In genomic region chr11:119352857-119353260, GRCh38 we compare ENCODE assay signal across 6 cellular contexts. TPM values are rescaled to one million over a fixed set of nuclear protein-coding genes. Genes with fewer than 3 reads are reported as not detected.
DNase-seq lines count a peak whose midpoint lies in the region; TF ChIP-seq lines count a peak whose summit lies in the region.

No MANE protein-coding gene starts in this region.

- no peaks in the 10 kb centered on the region for H3K27me3 ChIP-seq in parathyroid adenoma (ENCODE audit: control insufficient read depth, insufficient read depth, low read length)

- no peaks in the 10 kb centered on the region for H3K9me3 ChIP-seq in parathyroid adenoma (ENCODE audit: control insufficient read depth, low read length)

- peaks cover 37% of the 10 kb centered on the region for H3K27me3 Mint-ChIP-seq in activated CD4-positive, alpha-beta T cell treated with anti-CD3 and anti-CD28 coated beads, Interleukin-2, amount 10 ng/mL, durations not matched to agents 7 days and 5 days

- H2AFZ ChIP-seq in parathyroid adenoma: peak overlapping the region; percentile 33

- H3K9ac ChIP-seq in parathyroid adenoma: no peak overlapping the region

- no peaks in the 10 kb centered on the region for H3K9me3 Mint-ChIP-seq in activated CD4-positive, alpha-beta T cell treated with anti-CD3 and anti-CD28 coated beads, Interleukin-2, amount 10 ng/mL, durations not matched to agents 7 days and 5 days

- H3K79me2 ChIP-seq in parathyroid adenoma: no peaks in the 10 kb centered on the region

- H3K36me3 Mint-ChIP-seq in activated CD4-positive, alpha-beta T cell treated with anti-CD3 and anti-CD28 coated beads, Interleukin-2, amount 10 ng/mL, durations not matched to agents 7 days and 5 days (ENCODE audit: low read depth): no peaks in the 10 kb centered on the region

- CTCF ChIA-PET in activated CD4-positive, alpha-beta T cell treated with anti-CD3 and anti-CD28 coated beads, Interleukin-2, amount 10 ng/mL, durations not matched to agents 7 days and 5 days (lab: Charles Lee): interaction anchor here (1.2 to 1.5 kb wide), 2 partner anchors 15 to 121 kb away, joined by 4 to 6 read pairs; no protein-coding TSS in a partner anchor

- no peak overlapping the region for H3K4me3 ChIP-seq in parathyroid adenoma (ENCODE audit: low read depth, low read length)

- H3K4me3 Mint-ChIP-seq in activated CD4-positive, alpha-beta T cell treated with anti-CD3 and anti-CD28 coated beads, Interleukin-2, amount 10 ng/mL, durations not matched to agents 7 days and 5 days: no peak overlapping the region

- no peak overlapping the region for H3K4me2 ChIP-seq in parathyroid adenoma (ENCODE audit: low read length)

- TF ChIP-seq CTCF in parathyroid adenoma (IDR thresholded peaks at IDR 0.05): no peak

- H3K4me1 Mint-ChIP-seq in activated CD4-positive, alpha-beta T cell treated with anti-CD3 and anti-CD28 coated beads, Interleukin-2, amount 10 ng/mL, durations not matched to agents 7 days and 5 days: peaks cover 19% of the 10 kb centered on the region

- H3K4me1 ChIP-seq in parathyroid adenoma: no peaks in the 10 kb centered on the region

- POLR2A ChIA-PET in activated CD4-positive, alpha-beta T cell treated with anti-CD3 and anti-CD28 coated beads, Interleukin-2, amount 10 ng/mL, durations not matched to agents 7 days and 5 days (lab: Charles Lee): no interaction called here

- no peak overlapping the region for H3K27ac ChIP-seq in parathyroid adenoma

- peak; percentile 65 for DNase-seq in NCI-H1436 treated with DMSO at 0.1 percent for 48 hours (lab: John Stamatoyannopoulos, UW)
- peak; percentile 90 for DNase-seq in dermis blood vessel endothelial cell
- DNase-seq in activated CD4-positive, alpha-beta T cell treated with anti-CD3 and anti-CD28 coated beads, Interleukin-2, amount 10 ng/mL, durations not matched to agents 7 days and 5 days: no peak
- DNase-seq in activated CD8-positive, alpha-beta memory T cell treated with anti-CD3 and anti-CD28 coated beads, Interleukin-2, amount 50 U/mL, for 48 hours: no peak
- no peak for DNase-seq in stimulated activated CD4-positive, alpha-beta T cell treated with anti-CD3 and anti-CD28 coated beads, Interleukin-4, amount 100 ng/mL, for 4 hours

- no peak overlapping the region for H3K27ac Mint-ChIP-seq in activated CD4-positive, alpha-beta T cell treated with anti-CD3 and anti-CD28 coated beads, Interleukin-2, amount 10 ng/mL, durations not matched to agents 7 days and 5 days

- H3K36me3 ChIP-seq in parathyroid adenoma (ENCODE audit: control insufficient read depth, insufficient read depth, low read length): no peaks in the 10 kb centered on the region

RNA-seq across cellular contexts. Expression of gene MFRP, which starts 6.4 kb away (rescaled TPM):
- total RNA-seq in dermis blood vessel endothelial cell: not detected in 2 replicates
- total RNA-seq in activated CD4-positive, alpha-beta T cell treated with anti-CD3 and anti-CD28 coated beads, Interleukin-2, amount 10 ng/mL, durations not matched to agents 7 days and 5 days: not detected

RNA-seq across cellular contexts. Expression of gene C1QTNF5, which starts 12.2 kb away (rescaled TPM):
- 60.2 and 127 TPM in 2 replicates for total RNA-seq in dermis blood vessel endothelial cell
- total RNA-seq in activated CD4-positive, alpha-beta T cell treated with anti-CD3 and anti-CD28 coated beads, Interleukin-2, amount 10 ng/mL, durations not matched to agents 7 days and 5 days: not detected

RNA-seq across cellular contexts. Expression of gene RNF26, which starts 18.5 kb away (rescaled TPM):
- 3.2 and 16.8 TPM in 2 replicates for total RNA-seq in dermis blood vessel endothelial cell
- total RNA-seq in activated CD4-positive, alpha-beta T cell treated with anti-CD3 and anti-CD28 coated beads, Interleukin-2, amount 10 ng/mL, durations not matched to agents 7 days and 5 days: 10 to 100 TPM; 38.3 to 38.8 TPM

RNA-seq across cellular contexts. Expression of gene USP2, which starts 28.6 kb away (rescaled TPM):
- 0.33 and 1.2 TPM in 2 replicates for total RNA-seq in dermis blood vessel endothelial cell
- total RNA-seq in activated CD4-positive, alpha-beta T cell treated with anti-CD3 and anti-CD28 coated beads, Interleukin-2, amount 10 ng/mL, durations not matched to agents 7 days and 5 days: under 1 TPM; 0.17 to 0.22 TPM

RNA-seq across cellular contexts. Expression of gene MCAM, which starts 35.9 kb away (rescaled TPM):
- 1,172 and 1,718 TPM in 2 replicates for total RNA-seq in dermis blood vessel endothelial cell
- 1 to 10 TPM; 1.0 to 1.4 TPM for total RNA-seq in activated CD4-positive, alpha-beta T cell treated with anti-CD3 and anti-CD28 coated beads, Interleukin-2, amount 10 ng/mL, durations not matched to agents 7 days and 5 days

Comparison
In these comparisons a context has a peak if more than half of its experiments do, and no peak if none do; other contexts are left out.
1. DNase-seq: peak in NCI-H1436 treated with DMSO at 0.1 percent for 48 hours (single experiment) and dermis blood vessel endothelial cell (single experiment); none in activated CD4-positive, alpha-beta T cell treated with anti-CD3 and anti-CD28 coated beads, Interleukin-2, amount 10 ng/mL, durations not matched to agents 7 days and 5 days (single experiment), activated CD8-positive, alpha-beta memory T cell treated with anti-CD3 and anti-CD28 coated beads, Interleukin-2, amount 50 U/mL, for 48 hours (single experiment) and stimulated activated CD4-positive, alpha-beta T cell treated with anti-CD3 and anti-CD28 coated beads, Interleukin-4, amount 100 ng/mL, for 4 hours (0 of 2).
2. RNA of gene C1QTNF5, which starts 12.2 kb away (total RNA-seq): 60.2 to 127 TPM in dermis blood vessel endothelial cell; not detected in activated CD4-positive, alpha-beta T cell treated with anti-CD3 and anti-CD28 coated beads, Interleukin-2, amount 10 ng/mL, durations not matched to agents 7 days and 5 days; every median in the first group is over 10 times any median in the second.